Comparison of ENCODE assay signal across 1 cellular context in genomic region chr11:134254433-134254832, GRCh38.
TF ChIP-seq lines count a peak whose summit lies in the region.

No MANE protein-coding gene starts in this region.

TF ChIP-seq in HCT116, 20 proteins besides CTCF, POLR2A, EP300 and RAD21 (continued from another document):
- TF ChIP-seq TCF7L2 (IDR thresholded peaks at IDR 0.05; ENCODE audit: borderline replicate concordance, extremely low read depth, insufficient read depth, insufficient read length) (no peak), EZH2 (IDR thresholded peaks at IDR 0.05) (no peak), CEBPB (IDR thresholded peaks at IDR 0.05; ENCODE audit: low read depth) (no peak), CBX3 (IDR thresholded peaks at IDR 0.05; ENCODE audit: low read depth) (no peak), ZFX (IDR thresholded peaks at IDR 0.05) (no peak), EGR1 (IDR thresholded peaks at IDR 0.05; ENCODE audit: low read depth) (no peak), JUND (IDR thresholded peaks at IDR 0.05) (no peak), YY1 (IDR thresholded peaks at IDR 0.05; ENCODE audit: extremely low read depth, insufficient replicate concordance, low read depth, low read length) (no peak), POLR2AphosphoS5 (IDR thresholded peaks at IDR 0.05; ENCODE audit: low read depth, low read length) (no peak), FOSL1 (IDR thresholded peaks at IDR 0.05; ENCODE audit: low read depth) (no peak), ZNF274 (IDR thresholded peaks at IDR 0.05; ENCODE audit: low read depth, low read length) (no peak)
